1 cellular context compared by ENCODE assay signal in the genomic region with DNA sequence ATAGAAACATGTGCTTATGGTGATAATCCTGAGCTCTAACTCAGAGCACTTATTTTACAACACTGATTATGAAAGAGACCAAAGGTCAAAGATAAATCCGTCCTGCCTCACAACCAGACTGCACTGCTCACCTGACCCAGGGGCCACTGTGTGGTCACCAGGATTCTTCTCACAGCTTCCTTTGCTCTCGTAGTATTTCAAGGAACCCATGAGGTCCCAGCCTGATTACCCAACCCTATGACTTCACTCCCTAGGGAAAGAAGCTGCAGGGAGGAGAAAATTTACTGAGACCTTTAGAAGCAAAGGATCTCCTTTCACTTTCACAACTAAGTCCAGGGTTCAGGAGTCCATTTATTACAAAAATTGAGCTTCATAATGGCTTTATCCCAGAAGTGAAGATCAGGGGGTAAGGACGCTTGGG.
TF ChIP-seq lines count a peak whose summit lies in the region.

No MANE protein-coding gene starts in this region.

TF ChIP-seq in HCT116, 20 proteins besides CTCF, POLR2A, EP300 and RAD21 (continued from another document):
- TF ChIP-seq, protein P1, sequence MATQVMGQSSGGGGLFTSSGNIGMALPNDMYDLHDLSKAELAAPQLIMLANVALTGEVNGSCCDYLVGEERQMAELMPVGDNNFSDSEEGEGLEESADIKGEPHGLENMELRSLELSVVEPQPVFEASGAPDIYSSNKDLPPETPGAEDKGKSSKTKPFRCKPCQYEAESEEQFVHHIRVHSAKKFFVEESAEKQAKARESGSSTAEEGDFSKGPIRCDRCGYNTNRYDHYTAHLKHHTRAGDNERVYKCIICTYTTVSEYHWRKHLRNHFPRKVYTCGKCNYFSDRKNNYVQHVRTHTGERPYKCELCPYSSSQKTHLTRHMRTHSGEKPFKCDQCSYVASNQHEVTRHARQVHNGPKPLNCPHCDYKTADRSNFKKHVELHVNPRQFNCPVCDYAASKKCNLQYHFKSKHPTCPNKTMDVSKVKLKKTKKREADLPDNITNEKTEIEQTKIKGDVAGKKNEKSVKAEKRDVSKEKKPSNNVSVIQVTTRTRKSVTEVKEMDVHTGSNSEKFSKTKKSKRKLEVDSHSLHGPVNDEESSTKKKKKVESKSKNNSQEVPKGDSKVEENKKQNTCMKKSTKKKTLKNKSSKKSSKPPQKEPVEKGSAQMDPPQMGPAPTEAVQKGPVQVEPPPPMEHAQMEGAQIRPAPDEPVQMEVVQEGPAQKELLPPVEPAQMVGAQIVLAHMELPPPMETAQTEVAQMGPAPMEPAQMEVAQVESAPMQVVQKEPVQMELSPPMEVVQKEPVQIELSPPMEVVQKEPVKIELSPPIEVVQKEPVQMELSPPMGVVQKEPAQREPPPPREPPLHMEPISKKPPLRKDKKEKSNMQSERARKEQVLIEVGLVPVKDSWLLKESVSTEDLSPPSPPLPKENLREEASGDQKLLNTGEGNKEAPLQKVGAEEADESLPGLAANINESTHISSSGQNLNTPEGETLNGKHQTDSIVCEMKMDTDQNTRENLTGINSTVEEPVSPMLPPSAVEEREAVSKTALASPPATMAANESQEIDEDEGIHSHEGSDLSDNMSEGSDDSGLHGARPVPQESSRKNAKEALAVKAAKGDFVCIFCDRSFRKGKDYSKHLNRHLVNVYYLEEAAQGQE (IDR thresholded peaks at IDR 0.05; ENCODE audit: low read depth): no peak
- TF ChIP-seq EZH2 (IDR thresholded peaks at IDR 0.05): no peak
